In genomic region chr11:134069996-134070845, GRCh38 we compare ENCODE assay signal across 8 cellular contexts. TPM values are rescaled to one million over a fixed set of nuclear protein-coding genes. Genes with fewer than 3 reads are reported as not detected.
DNase-seq lines count a peak whose midpoint lies in the region; ATAC-seq and TF ChIP-seq lines count a peak whose summit lies in the region.

No MANE protein-coding gene starts in this region.

- in situ Hi-C loops in KBM-7 (cut with MboI; ENCODE audit: low pct_unique_long_range_greater_than_20kb, low sequenced_read_pairs) (no loop called here), GM13977 (cut with MboI; ENCODE audit: low pct_unique_long_range_greater_than_20kb, low sequenced_read_pairs, unreplicated experiment) (no loop called here)

- no peaks in the 10 kb centered on the region for H3K9me2 ChIP-seq in PC-3 (replicated peaks; ENCODE audit: low read length)

- H3K27ac Mint-ChIP-seq in nephron = peak overlapping the region; percentile 77 to 85 (median 83)

- intact Hi-C loops in dorsolateral prefrontal cortex (cut with DNase I) = loop anchor here (1.0 kb wide), 1 partner anchor 55 kb away; no protein-coding TSS in a partner anchor
- intact Hi-C loops in PC-3 (cut with micrococcal nuclease) = loop anchor here (10.0 kb wide), 1 partner anchor 55 kb away; no protein-coding TSS in a partner anchor

- CTCF ChIA-PET in PC-3 (lab: Charles Lee) = no interaction called here

- H3K4me2 ChIP-seq in PC-3 (ENCODE audit: low read length) = no peak overlapping the region

- BruUV-seq in PC-3 (replicated peaks; lab: Mats Ljungman, UMichigan) = no TSS peak

- H3K4me1 Mint-ChIP-seq in nephron = peaks cover 44% of the 10 kb centered on the region

- H3F3A ChIP-seq in PC-3 (ENCODE audit: low read length, unreplicated experiment) = no peaks in the 10 kb centered on the region

- H3K9ac ChIP-seq in PC-3 (ENCODE audit: low read length) = no peak overlapping the region

- no peaks in the 10 kb centered on the region for H3K79me2 ChIP-seq in PC-3 (ENCODE audit: low read length)

- H3K27ac ChIP-seq in KOPT-K1 (ENCODE audit: low read depth, low read length, poor library complexity, severe bottlenecking) (peak overlapping the region; percentile 63), dorsolateral prefrontal cortex (peak overlapping the region; percentile 79 to 98 (median 93)), PC-3 (ENCODE audit: low read length) (no peak overlapping the region)

- peak overlapping the region; percentile 79 to 96 (median 87) for H3K4me3 Mint-ChIP-seq in nephron

- no peaks in the 10 kb centered on the region for H3K36me3 Mint-ChIP-seq in nephron (ENCODE audit: low read depth)

- DNase-seq in AG09309 (ENCODE audit: low read depth) (no peak), dorsolateral prefrontal cortex (peak in 4 of 10 donors; percentile 49 to 78 (median 54)), KBM-7 (no peak), GM13977 (ENCODE audit: low spot score) (no peak), PC-3 (no peak), COLO668 (lab: John Stamatoyannopoulos, UW; ENCODE audit: unreplicated experiment) (no peak)

- peaks cover 21% of the 10 kb centered on the region for H3K27me3 Mint-ChIP-seq in nephron (ENCODE audit: low read depth)

- peak overlapping the region; percentile 74 for H3K4me3 ChIP-seq in AG09309 (ENCODE audit: control insufficient read depth, low read depth, low read length)
- H3K4me3 ChIP-seq in dorsolateral prefrontal cortex = peak overlapping the region; percentile 62 to 98 (median 88)
- H3K4me3 ChIP-seq in PC-3 (ENCODE audit: low read length) = no peak overlapping the region

- H3K9me3 ChIP-seq in KOPT-K1 (ENCODE audit: insufficient read depth, low read length, poor library complexity, severe bottlenecking) (no peaks in the 10 kb centered on the region), PC-3 (ENCODE audit: low read length) (no peaks in the 10 kb centered on the region)

- H3K27me3 ChIP-seq in dorsolateral prefrontal cortex (no peaks in the 10 kb centered on the region), PC-3 (ENCODE audit: low read length) (peaks cover 95% of the 10 kb centered on the region)

- POLR2A ChIA-PET in PC-3 (lab: Charles Lee; ENCODE audit: unreplicated experiment) = no interaction called here

- no peaks in the 10 kb centered on the region for H4K20me1 ChIP-seq in PC-3 (ENCODE audit: low read length)

- ATAC-seq in PC-3 = no peak

- H3K4me1 ChIP-seq in PC-3 (ENCODE audit: insufficient read depth, low read length) = no peaks in the 10 kb centered on the region

- H3K36me3 ChIP-seq in KOPT-K1 (ENCODE audit: insufficient read depth, low read length) (no peaks in the 10 kb centered on the region), PC-3 (ENCODE audit: low read depth, low read length) (no peaks in the 10 kb centered on the region)

- no peak overlapping the region for H2AFZ ChIP-seq in PC-3 (ENCODE audit: low read length)

- no peaks in the 10 kb centered on the region for H3K9me3 Mint-ChIP-seq in nephron

- no peak for TF ChIP-seq CTCF in AG09309 (IDR thresholded peaks at IDR 0.05; ENCODE audit: control insufficient read depth, insufficient read depth, low read depth, low read length, missing control alignments)
- TF ChIP-seq CTCF in dorsolateral prefrontal cortex (IDR thresholded peaks at IDR 0.05 in 54 of 56, conservative IDR thresholded peaks at IDR 0.05 in 2 of 56; ENCODE audit: low read depth in 1 of 56, partially characterized antibody in 56 of 56) = peak in 2 of 56 donors; percentile 13 to 24
- TF ChIP-seq CTCF in nephron (IDR thresholded peaks at IDR 0.05; ENCODE audit: unreplicated experiment in 3 of 3) = no peak
- no peak for TF ChIP-seq CTCF in GM13977 (IDR thresholded peaks at IDR 0.05; ENCODE audit: extremely low read depth, insufficient read depth, missing control alignments)
- no peak for TF ChIP-seq CTCF in PC-3 (conservative IDR thresholded peaks at IDR 0.05; ENCODE audit: low read depth, low read length)

RNA-seq across cellular contexts. Expression of gene JAM3, which starts 1.3 kb away (rescaled TPM):
- total RNA-seq in dorsolateral prefrontal cortex (100 to 1,000 TPM in 42 of 120 experiments, 10 to 100 TPM in 78; 43.5 to 270 (median 90.6) TPM), PC-3 (2014; rRNA removed) (1.6 and 3.1 TPM in 2 replicates)

Comparison
In these comparisons a context has a peak if more than half of its experiments do, and no peak if none do; other contexts are left out.
1. RNA of gene JAM3, which starts 1.3 kb away (total RNA-seq): 43.5 to 270 TPM in dorsolateral prefrontal cortex; 1.6 to 3.1 TPM in PC-3; every median in the first group is over 10 times any median in the second.